Comparison of ENCODE assay signal across 1 cellular context in genomic region chr11:64343740-64344133, GRCh38.
TF ChIP-seq lines count a peak whose summit lies in the region.

No MANE protein-coding gene starts in this region.

TF ChIP-seq in H1, 55 proteins besides CTCF, POLR2A, EP300 and RAD21:
- no peak for TF ChIP-seq RBBP5 (IDR thresholded peaks at IDR 0.05; ENCODE audit: borderline replicate concordance, low read depth, low read length)
- no peak for TF ChIP-seq MAFK (IDR thresholded peaks at IDR 0.05; ENCODE audit: low read depth, low read length)
- no peak for TF ChIP-seq TAF1 (IDR thresholded peaks at IDR 0.05; ENCODE audit: low read depth, low read length)
- TF ChIP-seq RNF2 (IDR thresholded peaks at IDR 0.05; ENCODE audit: borderline replicate concordance, low read depth, low read length, missing control alignments, poor library complexity, severe bottlenecking): no peak
- no peak for TF ChIP-seq KDM4A (IDR thresholded peaks at IDR 0.05; ENCODE audit: low read depth, low read length, severe bottlenecking)
- no peak for TF ChIP-seq CREB1 (IDR thresholded peaks at IDR 0.05)
- TF ChIP-seq HDAC2 (IDR thresholded peaks at IDR 0.05; ENCODE audit: borderline replicate concordance in 1 of 2, low read depth in 2 of 2, low read length in 2 of 2): no peak
- no peak for TF ChIP-seq ZNF274 (IDR thresholded peaks at IDR 0.05; ENCODE audit: borderline replicate concordance, extremely low read depth, low read length)
TF ChIP-seq in H1: peak in this region for 0.
